In genomic region chr9:128504485-128505413, GRCh38 we compare ENCODE assay signal across 1 cellular context.
A peak's percentile ranks its signal among the peaks of the same experiment; 100 is the strongest.
TF ChIP-seq lines count a peak whose summit lies in the region.

A gene with protein sequence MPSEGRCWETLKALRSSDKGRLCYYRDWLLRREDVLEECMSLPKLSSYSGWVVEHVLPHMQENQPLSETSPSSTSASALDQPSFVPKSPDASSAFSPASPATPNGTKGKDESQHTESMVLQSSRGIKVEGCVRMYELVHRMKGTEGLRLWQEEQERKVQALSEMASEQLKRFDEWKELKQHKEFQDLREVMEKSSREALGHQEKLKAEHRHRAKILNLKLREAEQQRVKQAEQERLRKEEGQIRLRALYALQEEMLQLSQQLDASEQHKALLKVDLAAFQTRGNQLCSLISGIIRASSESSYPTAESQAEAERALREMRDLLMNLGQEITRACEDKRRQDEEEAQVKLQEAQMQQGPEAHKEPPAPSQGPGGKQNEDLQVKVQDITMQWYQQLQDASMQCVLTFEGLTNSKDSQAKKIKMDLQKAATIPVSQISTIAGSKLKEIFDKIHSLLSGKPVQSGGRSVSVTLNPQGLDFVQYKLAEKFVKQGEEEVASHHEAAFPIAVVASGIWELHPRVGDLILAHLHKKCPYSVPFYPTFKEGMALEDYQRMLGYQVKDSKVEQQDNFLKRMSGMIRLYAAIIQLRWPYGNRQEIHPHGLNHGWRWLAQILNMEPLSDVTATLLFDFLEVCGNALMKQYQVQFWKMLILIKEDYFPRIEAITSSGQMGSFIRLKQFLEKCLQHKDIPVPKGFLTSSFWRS (plus strand): TSS chr9:128504719. CDS start chr9:128504806, 87 bp downstream.

TF ChIP-seq in HepG2, 621 proteins besides CTCF, POLR2A, EP300 and RAD21 (continued from another document and continues in another):
- no peak for TF ChIP-seq MAFF (IDR thresholded peaks at IDR 0.05; ENCODE audit: low read depth, low read length)
- TF ChIP-seq SMARCC2 (IDR thresholded peaks at IDR 0.05) = no peak
- TF ChIP-seq ZNF784 (CRISPR knock-in tag; IDR thresholded peaks at IDR 0.05; ENCODE audit: borderline replicate concordance) = 0 out of 2 replicates have a peak, but pooled peaks have one; percentile 31
- TF ChIP-seq TFAP4 (IDR thresholded peaks at IDR 0.05; ENCODE audit: borderline replicate concordance, low read depth) = 0 out of 2 replicates have a peak, but pooled peaks have one; percentile 10
- TF ChIP-seq TSC22D2 (CRISPR knock-in tag; IDR thresholded peaks at IDR 0.05; ENCODE audit: borderline replicate concordance) = no peak
- TF ChIP-seq TRIM22 (IDR thresholded peaks at IDR 0.05) = no peak
- TF ChIP-seq XRCC5 (optimal IDR thresholded peaks at IDR 0.05; ENCODE audit: low read length) = peak; percentile 10
- TF ChIP-seq ZFP36L1 (CRISPR knock-in tag; IDR thresholded peaks at IDR 0.05) = peak; percentile 78; the same call in 1 of the 2 replicates
- no peak for TF ChIP-seq ZNF468 (CRISPR knock-in tag; IDR thresholded peaks at IDR 0.05)
- TF ChIP-seq TCF12 (IDR thresholded peaks at IDR 0.05) = no peak
- TF ChIP-seq TCF12 (CRISPR knock-in tag; IDR thresholded peaks at IDR 0.05) = peak; percentile 30; the same call in 1 of the 2 replicates
- TF ChIP-seq ZBTB7B (CRISPR knock-in tag; IDR thresholded peaks at IDR 0.05) = peak; percentile 84
- TF ChIP-seq ZNF841 (CRISPR knock-in tag; IDR thresholded peaks at IDR 0.05; ENCODE audit: borderline replicate concordance) = no peak
- TF ChIP-seq HNRNPK (IDR thresholded peaks at IDR 0.05; ENCODE audit: low read depth, low read length, poor library complexity, severe bottlenecking) = no peak
- 0 out of 2 replicates have a peak, but pooled peaks have one; percentile 56 for TF ChIP-seq ZSCAN29 (CRISPR knock-in tag; conservative IDR thresholded peaks at IDR 0.05)
- peak; percentile 92; the same call in 1 of the 2 replicates for TF ChIP-seq ZNF598 (CRISPR knock-in tag; IDR thresholded peaks at IDR 0.05; ENCODE audit: borderline replicate concordance)
- no peak for TF ChIP-seq JDP2 (CRISPR knock-in tag; IDR thresholded peaks at IDR 0.05; ENCODE audit: borderline replicate concordance)
- peak; percentile 52; the same call in 1 of the 2 replicates for TF ChIP-seq ZMYM3 (CRISPR knock-in tag; IDR thresholded peaks at IDR 0.05)
- no peak for TF ChIP-seq ZNF496 (CRISPR knock-in tag; IDR thresholded peaks at IDR 0.05; ENCODE audit: insufficient replicate concordance)
- no peak for TF ChIP-seq GLMP (CRISPR knock-in tag; IDR thresholded peaks at IDR 0.05; ENCODE audit: borderline replicate concordance)
- TF ChIP-seq MAFK (conservative IDR thresholded peaks at IDR 0.05 in 1 of 2, IDR thresholded peaks at IDR 0.05 in 1 of 2; ENCODE audit: low read length in 2 of 2) = no peak
- TF ChIP-seq JUNB (CRISPR knock-in tag; IDR thresholded peaks at IDR 0.05; ENCODE audit: borderline replicate concordance) = no peak
- no peak for TF ChIP-seq CERS6 (CRISPR knock-in tag; IDR thresholded peaks at IDR 0.05)
- TF ChIP-seq KLF12 (CRISPR knock-in tag; IDR thresholded peaks at IDR 0.05; ENCODE audit: borderline replicate concordance) = peak; percentile 76
- TF ChIP-seq MAFG (CRISPR knock-in tag; IDR thresholded peaks at IDR 0.05) = no peak
- TF ChIP-seq MIER3 (CRISPR knock-in tag; IDR thresholded peaks at IDR 0.05; ENCODE audit: borderline replicate concordance) = peak; percentile 62; the same call in 1 of the 2 replicates
- TF ChIP-seq ZBTB40 (IDR thresholded peaks at IDR 0.05) = no peak
- TF ChIP-seq ZBTB40 (CRISPR knock-in tag; IDR thresholded peaks at IDR 0.05) = peak; percentile 64
- no peak for TF ChIP-seq ZNF7 (CRISPR knock-in tag; IDR thresholded peaks at IDR 0.05)
- TF ChIP-seq ZNF549 (CRISPR knock-in tag; IDR thresholded peaks at IDR 0.05) = no peak
- TF ChIP-seq STAT5B (CRISPR knock-in tag; IDR thresholded peaks at IDR 0.05) = no peak
- no peak for TF ChIP-seq MBNL3 (CRISPR knock-in tag; conservative IDR thresholded peaks at IDR 0.05)
- peak; percentile 70 for TF ChIP-seq FOXJ3 (CRISPR knock-in tag; IDR thresholded peaks at IDR 0.05; ENCODE audit: borderline replicate concordance)
- TF ChIP-seq POLR2G (IDR thresholded peaks at IDR 0.05; ENCODE audit: low read depth, low read length) = peak; percentile 95
- TF ChIP-seq DMTF1 (CRISPR knock-in tag; IDR thresholded peaks at IDR 0.05) = no peak
- TF ChIP-seq, protein P1, sequence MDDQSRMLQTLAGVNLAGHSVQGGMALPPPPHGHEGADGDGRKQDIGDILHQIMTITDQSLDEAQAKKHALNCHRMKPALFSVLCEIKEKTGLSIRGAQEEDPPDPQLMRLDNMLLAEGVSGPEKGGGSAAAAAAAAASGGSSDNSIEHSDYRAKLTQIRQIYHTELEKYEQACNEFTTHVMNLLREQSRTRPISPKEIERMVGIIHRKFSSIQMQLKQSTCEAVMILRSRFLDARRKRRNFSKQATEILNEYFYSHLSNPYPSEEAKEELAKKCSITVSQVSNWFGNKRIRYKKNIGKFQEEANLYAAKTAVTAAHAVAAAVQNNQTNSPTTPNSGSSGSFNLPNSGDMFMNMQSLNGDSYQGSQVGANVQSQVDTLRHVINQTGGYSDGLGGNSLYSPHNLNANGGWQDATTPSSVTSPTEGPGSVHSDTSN (CRISPR knock-in tag; IDR thresholded peaks at IDR 0.05; ENCODE audit: borderline replicate concordance) = peak; percentile 75; the same call in 1 of the 2 replicates
- TF ChIP-seq CENPX (CRISPR knock-in tag; IDR thresholded peaks at IDR 0.05) = no peak
- no peak for TF ChIP-seq ZNF644 (CRISPR knock-in tag; IDR thresholded peaks at IDR 0.05; ENCODE audit: low read depth)
- peak; percentile 44; the same call in 1 of the 2 replicates for TF ChIP-seq ZNF772 (CRISPR knock-in tag; IDR thresholded peaks at IDR 0.05)
